ENCODE assay signal across 10 cellular contexts in the genomic region with DNA sequence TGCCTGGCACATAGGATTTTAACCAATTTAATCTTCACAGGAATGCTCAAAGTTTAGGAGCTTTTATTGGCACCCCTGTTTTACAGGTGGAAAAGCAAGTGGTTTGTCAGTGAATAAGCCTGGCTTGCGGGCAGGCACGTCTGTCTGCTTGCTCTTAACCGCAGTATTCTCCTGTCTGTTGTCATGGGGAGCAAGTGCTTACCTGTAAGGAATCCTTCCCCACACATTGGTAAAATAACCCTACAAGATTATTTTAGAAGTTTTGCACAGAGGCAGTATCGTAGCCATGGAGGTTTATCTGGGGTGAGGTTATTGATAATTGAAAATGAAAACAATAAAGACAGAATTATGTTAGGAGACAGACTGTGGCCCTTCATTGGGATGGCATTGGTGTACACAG.
DNase-seq lines count a peak whose midpoint lies in the region; ATAC-seq and TF ChIP-seq lines count a peak whose summit lies in the region.
"Had no signal": no experiment of that assay in that cellular context is flagged by ENCODE, and none has a peak within 500 bp of the region (broad histone marks: within the 10 kb centered on the region; RNA-seq: fewer than 3 reads in every experiment).

No MANE protein-coding gene starts in this region.

- H3K9ac ChIP-seq in iPS-18a (ENCODE audit: low read length): no peak overlapping the region

- DNase-seq in activated naive CD4-positive, alpha-beta T cell treated with anti-CD3 and anti-CD28 coated beads, Interleukin-2, amount 50 U/mL, for 16 hours: no peak
- DNase-seq in WERI-Rb-1: no peak
- DNase-seq in stimulated activated naive B cell treated with anti-CD40 and anti-IgM and Interleukin-4, amounts not matched to agents 10 μg/mL and 1 μg/mL and 100 μg/mL, for 72 hours: no peak
- DNase-seq: activated B cell treated with CpG ODN at 0.5 μM for 24 hours had no signal

- H3K27me3 ChIP-seq in WERI-Rb-1 (ENCODE audit: insufficient read depth, low read depth, severe bottlenecking): no peaks in the 10 kb centered on the region
- H3K27me3 ChIP-seq in iPS-18a (ENCODE audit: control insufficient read depth, insufficient read depth, low read length): peaks cover 36% of the 10 kb centered on the region

- no peaks in the 10 kb centered on the region for H3K36me3 Mint-ChIP-seq in activated naive CD4-positive, alpha-beta T cell treated with anti-CD3 and anti-CD28 coated beads, Interleukin-2, amount 50 U/mL, for 24 hours
- peaks cover 0 to 3% of the 10 kb centered on the region in 2 donors for H3K36me3 Mint-ChIP-seq in stimulated activated naive B cell treated with anti-CD40 and anti-IgM and Interleukin-4, amounts not matched to agents 10 μg/mL and 1 μg/mL and 100 μg/mL, for 72 hours

- ATAC-seq in stimulated activated naive B cell treated with anti-CD40 and anti-IgM and Interleukin-4, amounts not matched to agents 10 μg/mL and 1 μg/mL and 100 μg/mL, for 72 hours (replicated peaks): no peak
- ATAC-seq in HG03025 (IDR thresholded peaks at IDR 0.05; ENCODE audit: low FRiP score, unreplicated experiment): no peak
- ATAC-seq in GM21723 (IDR thresholded peaks at IDR 0.05; ENCODE audit: unreplicated experiment): no peak
- ATAC-seq in GM19023 (IDR thresholded peaks at IDR 0.05; ENCODE audit: unreplicated experiment): no peak

- H3K4me3 ChIP-seq in WERI-Rb-1 (ENCODE audit: low read depth, low read length): no peak overlapping the region
- peak overlapping the region; percentile 48 for H3K4me3 ChIP-seq in iPS-18a (ENCODE audit: low read length)

- no peaks in the 10 kb centered on the region for H3K9me3 Mint-ChIP-seq in activated naive CD4-positive, alpha-beta T cell treated with anti-CD3 and anti-CD28 coated beads, Interleukin-2, amount 50 U/mL, for 24 hours
- no peaks in the 10 kb centered on the region for H3K9me3 Mint-ChIP-seq in stimulated activated naive B cell treated with anti-CD40 and anti-IgM and Interleukin-4, amounts not matched to agents 10 μg/mL and 1 μg/mL and 100 μg/mL, for 72 hours
- H3K9me3 Mint-ChIP-seq: activated B cell treated with CpG ODN at 0.5 μM for 24 hours; activated T-helper 2 cell treated with anti-CD3 and anti-CD28 coated beads, Interferon-gamma antibody, Interleukin-2, Interleukin-4, amounts not matched to agents 10 μg/mL and 5 μg/mL and 100 μg/mL, durations not matched to agents 14 hours and 24 hours and 36 hours had no signal

- H3K4me1 ChIP-seq in iPS-18a (ENCODE audit: control insufficient read depth, low read depth, low read length): peaks cover 41% of the 10 kb centered on the region

- peak overlapping the region; percentile 51 for H3K27ac ChIP-seq in WERI-Rb-1
- no peak overlapping the region for H3K27ac ChIP-seq in iPS-18a (ENCODE audit: low read length)

- TF ChIP-seq CTCF in WERI-Rb-1 (IDR thresholded peaks at IDR 0.05; ENCODE audit: low read depth, low read length): no peak

- H3K9me3 ChIP-seq in WERI-Rb-1 (ENCODE audit: severe bottlenecking) (no peaks in the 10 kb centered on the region), iPS-18a (ENCODE audit: control insufficient read depth, low read depth, low read length) (no peaks in the 10 kb centered on the region)

- no peak overlapping the region for H3K27ac Mint-ChIP-seq in activated naive CD4-positive, alpha-beta T cell treated with anti-CD3 and anti-CD28 coated beads, Interleukin-2, amount 50 U/mL, for 24 hours
- H3K27ac Mint-ChIP-seq in stimulated activated naive B cell treated with anti-CD40 and anti-IgM and Interleukin-4, amounts not matched to agents 10 μg/mL and 1 μg/mL and 100 μg/mL, for 72 hours: peak overlapping the region; percentile 51
- H3K27ac Mint-ChIP-seq: activated B cell treated with CpG ODN at 0.5 μM for 24 hours; activated T-helper 2 cell treated with anti-CD3 and anti-CD28 coated beads, Interferon-gamma antibody, Interleukin-2, Interleukin-4, amounts not matched to agents 10 μg/mL and 5 μg/mL and 100 μg/mL, durations not matched to agents 14 hours and 24 hours and 36 hours had no signal

- peak overlapping the region; percentile 2 for H3K4me3 Mint-ChIP-seq in activated naive CD4-positive, alpha-beta T cell treated with anti-CD3 and anti-CD28 coated beads, Interleukin-2, amount 50 U/mL, for 24 hours
- no peak overlapping the region for H3K4me3 Mint-ChIP-seq in stimulated activated naive B cell treated with anti-CD40 and anti-IgM and Interleukin-4, amounts not matched to agents 10 μg/mL and 1 μg/mL and 100 μg/mL, for 72 hours
- H3K4me3 Mint-ChIP-seq: activated B cell treated with CpG ODN at 0.5 μM for 24 hours had no signal

- H3K36me3 ChIP-seq in WERI-Rb-1 (peaks cover 25% of the 10 kb centered on the region), iPS-18a (ENCODE audit: control insufficient read depth, low read depth, low read length) (no peaks in the 10 kb centered on the region)

- peaks cover 38% of the 10 kb centered on the region for H3K27me3 Mint-ChIP-seq in activated naive CD4-positive, alpha-beta T cell treated with anti-CD3 and anti-CD28 coated beads, Interleukin-2, amount 50 U/mL, for 24 hours
- H3K27me3 Mint-ChIP-seq in stimulated activated naive B cell treated with anti-CD40 and anti-IgM and Interleukin-4, amounts not matched to agents 10 μg/mL and 1 μg/mL and 100 μg/mL, for 72 hours: peaks cover 43 to 72% of the 10 kb centered on the region in 2 donors

- H3K4me1 Mint-ChIP-seq in activated naive CD4-positive, alpha-beta T cell treated with anti-CD3 and anti-CD28 coated beads, Interleukin-2, amount 50 U/mL, for 24 hours: no peaks in the 10 kb centered on the region
- H3K4me1 Mint-ChIP-seq in stimulated activated naive B cell treated with anti-CD40 and anti-IgM and Interleukin-4, amounts not matched to agents 10 μg/mL and 1 μg/mL and 100 μg/mL, for 72 hours: peaks cover 4 to 10% of the 10 kb centered on the region in 2 donors
